ENCODE assay signal across 8 cellular contexts in the genomic region with DNA sequence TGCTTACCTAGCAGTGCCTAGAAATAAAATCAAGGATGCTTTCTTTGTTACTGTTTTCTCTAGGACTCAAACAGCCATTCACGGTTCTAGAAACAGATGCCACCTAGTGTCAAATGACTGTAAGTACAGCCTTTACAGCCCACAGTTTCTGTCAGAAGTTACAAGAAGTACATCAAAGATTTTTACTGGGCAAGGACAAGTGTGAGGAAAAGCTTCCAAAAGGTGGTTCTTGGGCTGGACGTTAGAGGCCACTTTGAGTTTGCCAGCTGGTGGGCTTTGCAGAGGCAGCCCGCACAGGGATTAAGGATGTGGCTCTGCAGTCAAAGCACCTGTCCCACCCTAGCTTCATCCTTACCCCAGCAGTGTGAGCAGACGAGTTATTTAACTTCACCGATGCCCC. TPM values are rescaled to one million over a fixed set of nuclear protein-coding genes. Genes with fewer than 3 reads are reported as not detected.
DNase-seq lines count a peak whose midpoint lies in the region; ATAC-seq, FAIRE-seq and TF ChIP-seq lines count a peak whose summit lies in the region.

No MANE protein-coding gene starts in this region.

- peak; percentile 77 for ATAC-seq in left lung

- no peak overlapping the region for H3K27ac ChIP-seq in KMS-11
- no peak overlapping the region for H3K27ac ChIP-seq in OCI-LY7 (ENCODE audit: low read depth, low read length, poor library complexity, severe bottlenecking)
- peak overlapping the region in 1 of 2 donors; percentile 28 for H3K27ac ChIP-seq in left lung

- DNase-seq in ELF-1 (ENCODE audit: low read depth, low spot score) (peak; percentile 63), OCI-LY7 (ENCODE audit: low spot score) (peak; percentile 77), cerebellar cortex (ENCODE audit: low spot score) (peak; percentile 85), left lung (no peak), urothelium cell line (ENCODE audit: low spot score) (peak; percentile 63)
- DNase-seq in stimulated activated CD4-positive, alpha-beta T cell treated with anti-CD3 and anti-CD28 coated beads, Interleukin-1b, Interleukin-23, amount 100 ng/mL, for 48 hours = no peak
- no peak for DNase-seq in activated CD4-positive, alpha-beta T cell treated with anti-CD3 and anti-CD28 coated beads, Interleukin-2, amount 50 U/mL, for 48 hours

- no TSS peak for BruUV-seq in OCI-LY7 (replicated peaks; lab: Mats Ljungman, UMichigan)

- no peaks in the 10 kb centered on the region for H3K27me3 ChIP-seq in KMS-11 (ENCODE audit: insufficient read depth, low read depth)
- H3K27me3 ChIP-seq in left lung = no peaks in the 10 kb centered on the region

- CTCF ChIA-PET in OCI-LY7 (lab: Charles Lee; ENCODE audit: unreplicated experiment) = no interaction called here

- no peak overlapping the region for H3K4me3 ChIP-seq in KMS-11 (IDR thresholded peaks at IDR 0.05; ENCODE audit: insufficient read depth, low read depth, low read length)
- no peak overlapping the region for H3K4me3 ChIP-seq in OCI-LY7 (ENCODE audit: low read depth, low read length, poor library complexity, severe bottlenecking)
- H3K4me3 ChIP-seq in left lung = no peak overlapping the region

- H3K9me2 ChIP-seq in OCI-LY7 (ENCODE audit: insufficient read depth, low read length) = no peaks in the 10 kb centered on the region

- H3K36me3 ChIP-seq in KMS-11 (ENCODE audit: insufficient read depth) = no peaks in the 10 kb centered on the region
- no peaks in the 10 kb centered on the region for H3K36me3 ChIP-seq in OCI-LY7 (ENCODE audit: insufficient read depth, low read length)
- no peaks in the 10 kb centered on the region for H3K36me3 ChIP-seq in left lung

- H3K9ac ChIP-seq in KMS-11 = no peak overlapping the region

- POLR2A ChIA-PET in OCI-LY7 (lab: Charles Lee) = no interaction called here

- H2AFZ ChIP-seq in KMS-11 (ENCODE audit: low read depth) (no peak overlapping the region), OCI-LY7 (ENCODE audit: low read length) (no peak overlapping the region)

- H3K79me2 ChIP-seq in KMS-11 (ENCODE audit: insufficient read depth, low read depth) (peaks cover 92% of the 10 kb centered on the region), OCI-LY7 (ENCODE audit: insufficient read depth, low read depth, low read length) (peaks cover 58% of the 10 kb centered on the region)

- no peaks in the 10 kb centered on the region for H3K9me3 ChIP-seq in OCI-LY7 (ENCODE audit: low read length)
- no peaks in the 10 kb centered on the region for H3K9me3 ChIP-seq in left lung

- H3K4me2 ChIP-seq in KMS-11 (no peak overlapping the region), OCI-LY7 (ENCODE audit: low read length) (no peak overlapping the region)

- TF ChIP-seq CTCF in KMS-11 (conservative IDR thresholded peaks at IDR 0.05; ENCODE audit: low read depth, low read length) = peak; percentile 81
- TF ChIP-seq CTCF in OCI-LY7 (conservative IDR thresholded peaks at IDR 0.05; ENCODE audit: low read length) = peak; percentile 91
- peak; percentile 62 to 84 for TF ChIP-seq CTCF in left lung (IDR thresholded peaks at IDR 0.05)

- intact Hi-C loops in OCI-LY7 (cut with micrococcal nuclease; ENCODE audit: unreplicated experiment) = loop anchor here (1.0 to 5.0 kb wide), 4 partner anchors 84 to 197 kb away; a partner anchor contains a TSS
- intact Hi-C loops in left lung (cut with DNase I) = no loop called here

- H3K4me1 ChIP-seq in KMS-11 (ENCODE audit: low read depth, poor library complexity, severe bottlenecking) (peaks cover 32% of the 10 kb centered on the region), OCI-LY7 (ENCODE audit: insufficient read depth, low read length, poor library complexity, severe bottlenecking) (peaks cover 22% of the 10 kb centered on the region), left lung (peaks cover 18 to 79% of the 10 kb centered on the region in 2 donors)

- H4K20me1 ChIP-seq in KMS-11 (ENCODE audit: insufficient read depth) (peaks cover 20% of the 10 kb centered on the region), OCI-LY7 (ENCODE audit: insufficient read depth, low read length) (peaks cover 16% of the 10 kb centered on the region)

- no peak for FAIRE-seq in urothelium cell line (lab: Jason Lieb, UNC)

RNA-seq across cellular contexts. Expression of a gene that starts 6.9 kb away (rescaled TPM):
- total RNA-seq in OCI-LY7 (2014; rRNA removed; shearing (Covaris generic)) = 13.9 and 14.3 TPM in 2 replicates
- total RNA-seq in OCI-LY7 (2022) (26.3 and 28.8 TPM in 2 replicates), left lung (10 to 100 TPM; 36.0 to 38.2 TPM)

Comparison
In these comparisons a context has a peak if more than half of its experiments do, and no peak if none do; other contexts are left out.
1. DNase-seq: peak in ELF-1 (single experiment), OCI-LY7 (single experiment), cerebellar cortex (single experiment) and urothelium cell line (single experiment); none in left lung (0 of 2), stimulated activated CD4-positive, alpha-beta T cell treated with anti-CD3 and anti-CD28 coated beads, Interleukin-1b, Interleukin-23, amount 100 ng/mL, for 48 hours (single experiment) and activated CD4-positive, alpha-beta T cell treated with anti-CD3 and anti-CD28 coated beads, Interleukin-2, amount 50 U/mL, for 48 hours (0 of 2).
2. Peak in every context shown above with its lines, with median percentiles within 50 percentile points of each other: CTCF ChIP-seq.